ENCODE assay signal across 1 cellular context in the genomic region with DNA sequence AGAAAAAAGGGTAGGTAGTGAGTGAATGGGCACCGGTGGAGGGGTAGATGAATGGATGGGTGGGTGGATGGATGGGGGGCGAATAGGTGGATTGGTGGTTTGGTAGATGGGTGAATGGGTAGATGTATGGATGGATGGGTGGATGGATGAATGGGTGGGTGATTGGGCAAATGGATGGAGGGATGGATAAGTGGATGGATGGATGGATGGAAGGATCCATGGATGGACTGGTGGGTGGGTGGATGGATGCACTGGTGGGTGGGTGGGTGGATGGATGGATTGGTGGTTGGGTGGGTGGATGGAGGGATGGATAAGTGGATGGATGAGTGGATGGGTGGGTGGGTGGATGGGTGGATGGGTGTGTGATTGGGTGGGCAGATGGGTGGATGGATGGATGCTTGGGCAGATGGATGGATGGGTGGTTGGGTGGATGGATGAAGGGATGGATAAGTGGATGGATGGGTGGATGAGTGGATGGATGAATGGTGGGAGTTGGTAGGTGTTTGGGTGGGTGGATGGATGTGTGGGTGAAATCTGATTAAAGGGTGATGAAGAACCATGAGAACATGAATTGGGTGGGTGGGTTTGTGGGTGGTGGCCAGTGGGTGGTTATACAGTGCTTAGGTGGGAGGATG.
TF ChIP-seq lines count a peak whose summit lies in the region.

No MANE protein-coding gene starts in this region.

TF ChIP-seq in HEK293, 187 proteins besides CTCF, POLR2A, EP300 and RAD21:
- TF ChIP-seq ZNF529 (tag by site-specific recombination; IDR thresholded peaks at IDR 0.05; ENCODE audit: insufficient replicate concordance) (no peak), GLIS1 (tag by site-specific recombination; IDR thresholded peaks at IDR 0.05) (no peak), ZNF629 (tag by site-specific recombination; IDR thresholded peaks at IDR 0.05) (no peak), BCL11A (tag by site-specific recombination; IDR thresholded peaks at IDR 0.05; ENCODE audit: low read depth) (no peak), ZFHX2 (tag by site-specific recombination; conservative IDR thresholded peaks at IDR 0.05) (peak; percentile 98), ZNF266 (tag by site-specific recombination; IDR thresholded peaks at IDR 0.05; ENCODE audit: low read depth) (no peak), ZNF514 (tag by site-specific recombination; IDR thresholded peaks at IDR 0.05) (no peak), ZNF157 (tag by site-specific recombination; IDR thresholded peaks at IDR 0.05) (no peak), ZNF670 (tag by site-specific recombination; IDR thresholded peaks at IDR 0.05; ENCODE audit: low read depth) (no peak), ZNF341 (tag by site-specific recombination; IDR thresholded peaks at IDR 0.05; ENCODE audit: low read depth) (no peak), YY1 (tag by site-specific recombination; IDR thresholded peaks at IDR 0.05) (no peak), EGR2 (tag by site-specific recombination; IDR thresholded peaks at IDR 0.05; ENCODE audit: low read depth) (peak; percentile 99), IKZF3 (tag by site-specific recombination; IDR thresholded peaks at IDR 0.05) (no peak), ZNF433 (tag by site-specific recombination; IDR thresholded peaks at IDR 0.05; ENCODE audit: low read depth) (no peak), ZNF416 (tag by site-specific recombination; IDR thresholded peaks at IDR 0.05) (no peak), HOXA7 (CRISPR knock-in tag; IDR thresholded peaks at IDR 0.05; ENCODE audit: borderline replicate concordance) (no peak), ZNF366 (tag by site-specific recombination; conservative IDR thresholded peaks at IDR 0.05) (peak; percentile 96), ZNF112 (tag by site-specific recombination; IDR thresholded peaks at IDR 0.05) (no peak), ZNF292 (tag by site-specific recombination; IDR thresholded peaks at IDR 0.05; ENCODE audit: borderline replicate concordance, low read depth) (no peak), ZNF558 (tag by site-specific recombination; IDR thresholded peaks at IDR 0.05) (no peak), ZNF302 (tag by site-specific recombination; IDR thresholded peaks at IDR 0.05; ENCODE audit: low read depth) (no peak), ZNF24 (tag by site-specific recombination; IDR thresholded peaks at IDR 0.05) (no peak), ZNF777 (tag by site-specific recombination; IDR thresholded peaks at IDR 0.05; ENCODE audit: borderline replicate concordance) (0 out of 2 replicates have a peak, but pooled peaks have one; percentile 6), ZNF561 (tag by site-specific recombination; IDR thresholded peaks at IDR 0.05; ENCODE audit: borderline replicate concordance) (no peak), ZNF202 (tag by site-specific recombination; IDR thresholded peaks at IDR 0.05; ENCODE audit: borderline replicate concordance) (no peak), ZNF571 (tag by site-specific recombination; IDR thresholded peaks at IDR 0.05) (no peak), SALL2 (tag by site-specific recombination; IDR thresholded peaks at IDR 0.05; ENCODE audit: borderline replicate concordance) (no peak), ZNF133 (tag by site-specific recombination; IDR thresholded peaks at IDR 0.05) (no peak), ZNF521 (tag by site-specific recombination; IDR thresholded peaks at IDR 0.05) (no peak), ZBTB17 (tag by site-specific recombination; IDR thresholded peaks at IDR 0.05) (peak; percentile 20; the same call in 1 of the 2 replicates), GLI2 (tag by site-specific recombination; IDR thresholded peaks at IDR 0.05; ENCODE audit: borderline replicate concordance, low read depth) (no peak), ZBTB7A (tag by site-specific recombination; IDR thresholded peaks at IDR 0.05; ENCODE audit: low read depth) (peak; percentile 36; the same call in 1 of the 2 replicates), REPIN1 (tag by site-specific recombination; IDR thresholded peaks at IDR 0.05; ENCODE audit: low read depth) (no peak), ZNF221 (tag by site-specific recombination; IDR thresholded peaks at IDR 0.05; ENCODE audit: borderline replicate concordance) (no peak), ZNF211 (tag by site-specific recombination; IDR thresholded peaks at IDR 0.05; ENCODE audit: low read depth) (no peak), KLF16 (tag by site-specific recombination; IDR thresholded peaks at IDR 0.05) (no peak)
- TF ChIP-seq, protein P1, sequence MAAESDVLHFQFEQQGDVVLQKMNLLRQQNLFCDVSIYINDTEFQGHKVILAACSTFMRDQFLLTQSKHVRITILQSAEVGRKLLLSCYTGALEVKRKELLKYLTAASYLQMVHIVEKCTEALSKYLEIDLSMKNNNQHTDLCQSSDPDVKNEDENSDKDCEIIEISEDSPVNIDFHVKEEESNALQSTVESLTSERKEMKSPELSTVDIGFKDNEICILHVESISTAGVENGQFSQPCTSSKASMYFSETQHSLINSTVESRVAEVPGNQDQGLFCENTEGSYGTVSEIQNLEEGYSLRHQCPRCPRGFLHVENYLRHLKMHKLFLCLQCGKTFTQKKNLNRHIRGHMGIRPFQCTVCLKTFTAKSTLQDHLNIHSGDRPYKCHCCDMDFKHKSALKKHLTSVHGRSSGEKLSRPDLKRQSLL (tag by site-specific recombination; IDR thresholded peaks at IDR 0.05) = no peak
- TF ChIP-seq, protein P2, sequence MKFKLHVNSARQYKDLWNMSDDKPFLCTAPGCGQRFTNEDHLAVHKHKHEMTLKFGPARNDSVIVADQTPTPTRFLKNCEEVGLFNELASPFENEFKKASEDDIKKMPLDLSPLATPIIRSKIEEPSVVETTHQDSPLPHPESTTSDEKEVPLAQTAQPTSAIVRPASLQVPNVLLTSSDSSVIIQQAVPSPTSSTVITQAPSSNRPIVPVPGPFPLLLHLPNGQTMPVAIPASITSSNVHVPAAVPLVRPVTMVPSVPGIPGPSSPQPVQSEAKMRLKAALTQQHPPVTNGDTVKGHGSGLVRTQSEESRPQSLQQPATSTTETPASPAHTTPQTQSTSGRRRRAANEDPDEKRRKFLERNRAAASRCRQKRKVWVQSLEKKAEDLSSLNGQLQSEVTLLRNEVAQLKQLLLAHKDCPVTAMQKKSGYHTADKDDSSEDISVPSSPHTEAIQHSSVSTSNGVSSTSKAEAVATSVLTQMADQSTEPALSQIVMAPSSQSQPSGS (tag by site-specific recombination; IDR thresholded peaks at IDR 0.05; ENCODE audit: low read depth) = no peak
- TF ChIP-seq, protein P3, sequence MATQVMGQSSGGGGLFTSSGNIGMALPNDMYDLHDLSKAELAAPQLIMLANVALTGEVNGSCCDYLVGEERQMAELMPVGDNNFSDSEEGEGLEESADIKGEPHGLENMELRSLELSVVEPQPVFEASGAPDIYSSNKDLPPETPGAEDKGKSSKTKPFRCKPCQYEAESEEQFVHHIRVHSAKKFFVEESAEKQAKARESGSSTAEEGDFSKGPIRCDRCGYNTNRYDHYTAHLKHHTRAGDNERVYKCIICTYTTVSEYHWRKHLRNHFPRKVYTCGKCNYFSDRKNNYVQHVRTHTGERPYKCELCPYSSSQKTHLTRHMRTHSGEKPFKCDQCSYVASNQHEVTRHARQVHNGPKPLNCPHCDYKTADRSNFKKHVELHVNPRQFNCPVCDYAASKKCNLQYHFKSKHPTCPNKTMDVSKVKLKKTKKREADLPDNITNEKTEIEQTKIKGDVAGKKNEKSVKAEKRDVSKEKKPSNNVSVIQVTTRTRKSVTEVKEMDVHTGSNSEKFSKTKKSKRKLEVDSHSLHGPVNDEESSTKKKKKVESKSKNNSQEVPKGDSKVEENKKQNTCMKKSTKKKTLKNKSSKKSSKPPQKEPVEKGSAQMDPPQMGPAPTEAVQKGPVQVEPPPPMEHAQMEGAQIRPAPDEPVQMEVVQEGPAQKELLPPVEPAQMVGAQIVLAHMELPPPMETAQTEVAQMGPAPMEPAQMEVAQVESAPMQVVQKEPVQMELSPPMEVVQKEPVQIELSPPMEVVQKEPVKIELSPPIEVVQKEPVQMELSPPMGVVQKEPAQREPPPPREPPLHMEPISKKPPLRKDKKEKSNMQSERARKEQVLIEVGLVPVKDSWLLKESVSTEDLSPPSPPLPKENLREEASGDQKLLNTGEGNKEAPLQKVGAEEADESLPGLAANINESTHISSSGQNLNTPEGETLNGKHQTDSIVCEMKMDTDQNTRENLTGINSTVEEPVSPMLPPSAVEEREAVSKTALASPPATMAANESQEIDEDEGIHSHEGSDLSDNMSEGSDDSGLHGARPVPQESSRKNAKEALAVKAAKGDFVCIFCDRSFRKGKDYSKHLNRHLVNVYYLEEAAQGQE (tag by site-specific recombination; IDR thresholded peaks at IDR 0.05) = no peak
- TF ChIP-seq, protein P4, sequence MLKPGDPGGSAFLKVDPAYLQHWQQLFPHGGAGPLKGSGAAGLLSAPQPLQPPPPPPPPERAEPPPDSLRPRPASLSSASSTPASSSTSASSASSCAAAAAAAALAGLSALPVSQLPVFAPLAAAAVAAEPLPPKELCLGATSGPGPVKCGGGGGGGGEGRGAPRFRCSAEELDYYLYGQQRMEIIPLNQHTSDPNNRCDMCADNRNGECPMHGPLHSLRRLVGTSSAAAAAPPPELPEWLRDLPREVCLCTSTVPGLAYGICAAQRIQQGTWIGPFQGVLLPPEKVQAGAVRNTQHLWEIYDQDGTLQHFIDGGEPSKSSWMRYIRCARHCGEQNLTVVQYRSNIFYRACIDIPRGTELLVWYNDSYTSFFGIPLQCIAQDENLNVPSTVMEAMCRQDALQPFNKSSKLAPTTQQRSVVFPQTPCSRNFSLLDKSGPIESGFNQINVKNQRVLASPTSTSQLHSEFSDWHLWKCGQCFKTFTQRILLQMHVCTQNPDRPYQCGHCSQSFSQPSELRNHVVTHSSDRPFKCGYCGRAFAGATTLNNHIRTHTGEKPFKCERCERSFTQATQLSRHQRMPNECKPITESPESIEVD (tag by site-specific recombination; IDR thresholded peaks at IDR 0.05) = no peak
- TF ChIP-seq, protein P5, sequence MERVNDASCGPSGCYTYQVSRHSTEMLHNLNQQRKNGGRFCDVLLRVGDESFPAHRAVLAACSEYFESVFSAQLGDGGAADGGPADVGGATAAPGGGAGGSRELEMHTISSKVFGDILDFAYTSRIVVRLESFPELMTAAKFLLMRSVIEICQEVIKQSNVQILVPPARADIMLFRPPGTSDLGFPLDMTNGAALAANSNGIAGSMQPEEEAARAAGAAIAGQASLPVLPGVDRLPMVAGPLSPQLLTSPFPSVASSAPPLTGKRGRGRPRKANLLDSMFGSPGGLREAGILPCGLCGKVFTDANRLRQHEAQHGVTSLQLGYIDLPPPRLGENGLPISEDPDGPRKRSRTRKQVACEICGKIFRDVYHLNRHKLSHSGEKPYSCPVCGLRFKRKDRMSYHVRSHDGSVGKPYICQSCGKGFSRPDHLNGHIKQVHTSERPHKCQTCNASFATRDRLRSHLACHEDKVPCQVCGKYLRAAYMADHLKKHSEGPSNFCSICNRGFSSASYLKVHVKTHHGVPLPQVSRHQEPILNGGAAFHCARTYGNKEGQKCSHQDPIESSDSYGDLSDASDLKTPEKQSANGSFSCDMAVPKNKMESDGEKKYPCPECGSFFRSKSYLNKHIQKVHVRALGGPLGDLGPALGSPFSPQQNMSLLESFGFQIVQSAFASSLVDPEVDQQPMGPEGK (tag by site-specific recombination; IDR thresholded peaks at IDR 0.05) = no peak
- TF ChIP-seq, protein P6, sequence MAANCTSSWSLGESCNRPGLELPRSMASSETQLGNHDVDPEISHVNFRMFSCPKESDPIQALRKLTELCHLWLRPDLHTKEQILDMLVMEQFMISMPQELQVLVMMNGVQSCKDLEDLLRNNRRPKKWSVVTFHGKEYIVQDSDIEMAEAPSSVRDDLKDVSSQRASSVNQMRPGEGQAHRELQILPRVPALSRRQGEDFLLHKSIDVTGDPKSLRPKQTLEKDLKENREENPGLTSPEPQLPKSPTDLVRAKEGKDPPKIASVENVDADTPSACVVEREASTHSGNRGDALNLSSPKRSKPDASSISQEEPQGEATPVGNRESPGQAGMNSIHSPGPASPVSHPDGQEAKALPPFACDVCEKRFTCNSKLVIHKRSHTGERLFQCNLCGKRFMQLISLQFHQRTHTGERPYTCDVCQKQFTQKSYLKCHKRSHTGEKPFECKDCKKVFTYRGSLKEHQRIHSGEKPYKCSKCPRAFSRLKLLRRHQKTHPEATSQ (tag by site-specific recombination; IDR thresholded peaks at IDR 0.05) = no peak
